Comparison of ENCODE assay signal across 1 cellular context in genomic region chr1:16975838-16976237, GRCh38.
TF ChIP-seq lines count a peak whose summit lies in the region.

No MANE protein-coding gene starts in this region.

TF ChIP-seq in HEK293, 187 proteins besides CTCF, POLR2A, EP300 and RAD21 (continued from another document):
- TF ChIP-seq PATZ1 (tag by site-specific recombination; IDR thresholded peaks at IDR 0.05) = 0 out of 2 replicates have a peak, but pooled peaks have one; percentile 38
